Comparison of ENCODE assay signal across 8 cellular contexts in the genomic region with DNA sequence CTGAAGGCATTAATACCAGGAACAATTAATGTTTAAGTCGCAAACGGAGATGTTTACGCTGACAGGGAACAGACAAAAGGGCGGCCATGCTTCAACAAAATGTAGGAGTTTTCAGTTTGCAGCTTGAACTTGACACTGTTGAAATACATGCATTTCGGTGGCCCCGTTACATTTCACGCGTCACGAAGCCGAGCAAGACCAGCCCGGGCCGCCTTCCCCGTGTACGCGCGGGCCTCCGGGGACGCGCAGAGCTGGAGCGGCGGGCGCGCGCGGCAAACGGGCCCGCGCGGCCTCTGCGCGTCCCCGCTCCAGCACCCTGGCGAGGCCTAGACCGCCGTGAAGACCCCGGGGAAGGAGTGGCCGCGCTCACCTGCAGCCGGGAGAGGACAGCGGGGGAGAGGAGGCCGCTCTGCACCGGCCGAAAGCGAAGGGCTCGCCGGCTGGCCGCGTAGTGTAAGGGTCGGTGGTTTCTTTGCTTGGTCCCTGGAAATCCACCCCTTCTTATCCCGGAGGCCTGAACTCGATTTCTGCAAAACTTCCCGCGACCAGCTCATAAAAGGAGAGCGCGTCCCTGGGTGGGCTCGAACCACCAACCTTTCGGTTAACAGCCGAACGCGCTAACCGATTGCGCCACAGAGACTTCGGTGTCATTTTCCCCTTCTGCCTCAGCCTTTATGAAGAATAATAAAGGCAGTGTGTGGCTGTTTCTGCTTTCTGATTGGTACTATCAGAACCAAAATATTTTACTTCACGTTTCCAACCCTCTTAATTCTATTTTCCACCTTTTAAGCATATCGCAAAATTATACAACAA. TPM values are rescaled to one million over a fixed set of nuclear protein-coding genes. Genes with fewer than 3 reads are reported as not detected.
DNase-seq lines count a peak whose midpoint lies in the region; ATAC-seq and TF ChIP-seq lines count a peak whose summit lies in the region.

No MANE protein-coding gene starts in this region.

- H3K4me3 Mint-ChIP-seq in naive thymus-derived CD8-positive, alpha-beta T cell = peak overlapping the region; percentile 89 to 98 (median 94)
- peak overlapping the region; percentile 89 for H3K4me3 Mint-ChIP-seq in stimulated activated memory B cell treated with anti-CD40 and anti-IgM and Interleukin-4, amounts not matched to agents 10 μg/mL and 1 μg/mL and 100 μg/mL, for 72 hours

- peak overlapping the region; percentile 54 to 94 (median 78) for H3K4me3 ChIP-seq in Peyer's patch
- H3K4me3 ChIP-seq in fibroblast of mammary gland (ENCODE audit: control insufficient read depth, low read depth, low read length) = peak overlapping the region; percentile 71

- POLR2A ChIA-PET in naive thymus-derived CD8-positive, alpha-beta T cell (lab: Charles Lee) = interaction anchor here (0.6 to 5.0 kb wide), 16 partner anchors 13 to 696 kb away, joined by 3 to 67 read pairs (median 6); a partner anchor contains a TSS

- ATAC-seq in GM21717 (IDR thresholded peaks at IDR 0.05; ENCODE audit: unreplicated experiment) = peak; percentile 73
- ATAC-seq in naive thymus-derived CD8-positive, alpha-beta T cell = peak; percentile 81 to 83
- peak; percentile 92 for ATAC-seq in stimulated activated memory B cell treated with anti-CD40 and anti-IgM and Interleukin-4, amounts not matched to agents 10 μg/mL and 1 μg/mL and 100 μg/mL, for 72 hours

- H3K9me3 Mint-ChIP-seq in naive thymus-derived CD8-positive, alpha-beta T cell = peaks cover 0 to 5% (median 0%) of the 10 kb centered on the region in 9 donors
- H3K9me3 Mint-ChIP-seq in stimulated activated memory B cell treated with anti-CD40 and anti-IgM and Interleukin-4, amounts not matched to agents 10 μg/mL and 1 μg/mL and 100 μg/mL, for 72 hours = no peaks in the 10 kb centered on the region

- in situ Hi-C loops in KBM-7 (cut with MboI; ENCODE audit: low pct_unique_long_range_greater_than_20kb, low sequenced_read_pairs) = no loop called here

- H3K4me1 ChIP-seq in Peyer's patch = peaks cover 0 to 8% (median 0%) of the 10 kb centered on the region in 4 donors

- peak overlapping the region; percentile 91 to 100 (median 97) for H3K27ac Mint-ChIP-seq in naive thymus-derived CD8-positive, alpha-beta T cell
- H3K27ac Mint-ChIP-seq in stimulated activated memory B cell treated with anti-CD40 and anti-IgM and Interleukin-4, amounts not matched to agents 10 μg/mL and 1 μg/mL and 100 μg/mL, for 72 hours = peak overlapping the region; percentile 92

- TF ChIP-seq CTCF in Peyer's patch (IDR thresholded peaks at IDR 0.05) (no peak), fibroblast of mammary gland (conservative IDR thresholded peaks at IDR 0.05; ENCODE audit: control insufficient read depth, insufficient read depth, low read depth, low read length) (no peak)

- DNase-seq in DMS153 (lab: John Stamatoyannopoulos, UW) = peak; percentile 61
- DNase-seq in KBM-7 = peak; percentile 97
- peak; percentile 71 to 91 (median 80) for DNase-seq in Peyer's patch
- peak; percentile 68 to 74 for DNase-seq in activated T-helper 1 cell treated with anti-CD3 and anti-CD28 coated beads, Interleukin-2, amount 50 U/mL, for 16 hours (ENCODE audit: low read depth in 1 of 2, low spot score in 1 of 2)
- DNase-seq in fibroblast of mammary gland (ENCODE audit: low read depth) = peak; percentile 90
- peak; percentile 77 to 97 (median 90) for DNase-seq in naive thymus-derived CD8-positive, alpha-beta T cell

- peaks cover 10 to 22% (median 16%) of the 10 kb centered on the region in 4 donors for H3K4me1 Mint-ChIP-seq in naive thymus-derived CD8-positive, alpha-beta T cell
- H3K4me1 Mint-ChIP-seq in stimulated activated memory B cell treated with anti-CD40 and anti-IgM and Interleukin-4, amounts not matched to agents 10 μg/mL and 1 μg/mL and 100 μg/mL, for 72 hours = peaks cover 14% of the 10 kb centered on the region

- no peaks in the 10 kb centered on the region for H3K36me3 ChIP-seq in Peyer's patch

- H3K27ac ChIP-seq in Peyer's patch = peak overlapping the region; percentile 79 to 93 (median 88)

- peak in 1 of 2 donors; percentile 18 for TF ChIP-seq POLR2A in Peyer's patch (IDR thresholded peaks at IDR 0.05)

- peaks cover 0 to 3% (median 0%) of the 10 kb centered on the region in 3 donors for H3K36me3 Mint-ChIP-seq in naive thymus-derived CD8-positive, alpha-beta T cell
- no peaks in the 10 kb centered on the region for H3K36me3 Mint-ChIP-seq in stimulated activated memory B cell treated with anti-CD40 and anti-IgM and Interleukin-4, amounts not matched to agents 10 μg/mL and 1 μg/mL and 100 μg/mL, for 72 hours

- H3K27me3 ChIP-seq in Peyer's patch = no peaks in the 10 kb centered on the region

- H3K27me3 Mint-ChIP-seq in naive thymus-derived CD8-positive, alpha-beta T cell = peaks cover 0 to 3% (median 3%) of the 10 kb centered on the region in 5 donors
- H3K27me3 Mint-ChIP-seq in stimulated activated memory B cell treated with anti-CD40 and anti-IgM and Interleukin-4, amounts not matched to agents 10 μg/mL and 1 μg/mL and 100 μg/mL, for 72 hours = no peaks in the 10 kb centered on the region

- no peaks in the 10 kb centered on the region for H3K9me3 ChIP-seq in Peyer's patch

RNA-seq across cellular contexts. Expression of a gene that starts 11.3 kb away (rescaled TPM):
- not detected for total RNA-seq in Peyer's patch
- not detected for total RNA-seq in naive thymus-derived CD8-positive, alpha-beta T cell
- not detected for polyA plus RNA-seq in naive thymus-derived CD8-positive, alpha-beta T cell

Comparison
In these comparisons a context has a peak if more than half of its experiments do, and no peak if none do; other contexts are left out.
1. Peak in every context shown above with its lines: DNase-seq, ATAC-seq, H3K4me3 ChIP-seq and H3K27ac ChIP-seq.